2 cellular contexts compared by ENCODE assay signal in genomic region chr2:218015831-218016521, GRCh38.
TF ChIP-seq lines count a peak whose summit lies in the region.

No MANE protein-coding gene starts in this region.

TF ChIP-seq in SK-N-SH, 30 proteins besides CTCF, POLR2A, EP300 and RAD21:
- TF ChIP-seq REST (IDR thresholded peaks at IDR 0.05; ENCODE audit: low read depth, low read length) (no peak), NFIC (IDR thresholded peaks at IDR 0.05; ENCODE audit: borderline replicate concordance) (no peak), TCF12 (IDR thresholded peaks at IDR 0.05) (no peak), MXI1 (IDR thresholded peaks at IDR 0.05; ENCODE audit: low read depth, low read length) (no peak; the same call in 1 of the 2 replicates), GABPA (IDR thresholded peaks at IDR 0.05; ENCODE audit: low read depth) (no peak), RFX5 (IDR thresholded peaks at IDR 0.05; ENCODE audit: low read length) (no peak), FOXM1 (IDR thresholded peaks at IDR 0.05; ENCODE audit: low read depth) (no peak), RXRA (IDR thresholded peaks at IDR 0.05; ENCODE audit: borderline replicate concordance, low read depth) (no peak), FOXJ3 (CRISPR knock-in tag; IDR thresholded peaks at IDR 0.05) (peak; percentile 35; the same call in 1 of the 2 replicates), CHD2 (IDR thresholded peaks at IDR 0.05; ENCODE audit: low read length, partially characterized antibody) (peak; percentile 31), RCOR1 (IDR thresholded peaks at IDR 0.05; ENCODE audit: low read length) (no peak; the same call in 1 of the 2 replicates), ELF1 (IDR thresholded peaks at IDR 0.05) (no peak), IRF3 (IDR thresholded peaks at IDR 0.05; ENCODE audit: low read depth, low read length) (no peak), TAF1 (IDR thresholded peaks at IDR 0.05; ENCODE audit: borderline replicate concordance, low read depth, low read length) (no peak), SMC3 (IDR thresholded peaks at IDR 0.05; ENCODE audit: low read depth, low read length) (no peak), MEF2A (IDR thresholded peaks at IDR 0.05; ENCODE audit: borderline replicate concordance, low read depth) (no peak)
TF ChIP-seq in SK-N-SH: peak in this region for 2.

TF ChIP-seq in H1, 55 proteins besides CTCF, POLR2A, EP300 and RAD21:
- TF ChIP-seq SP2 (IDR thresholded peaks at IDR 0.05; ENCODE audit: low read length): no peak
- TF ChIP-seq YY1 (IDR thresholded peaks at IDR 0.05; ENCODE audit: low read depth, low read length): no peak
- no peak for TF ChIP-seq SIRT6 (IDR thresholded peaks at IDR 0.05; ENCODE audit: low read length)
- TF ChIP-seq SP4 (IDR thresholded peaks at IDR 0.05; ENCODE audit: low read length): no peak
TF ChIP-seq in H1: peak in this region for 0.
